Comparison of ENCODE assay signal across 13 cellular contexts in the genomic region with DNA sequence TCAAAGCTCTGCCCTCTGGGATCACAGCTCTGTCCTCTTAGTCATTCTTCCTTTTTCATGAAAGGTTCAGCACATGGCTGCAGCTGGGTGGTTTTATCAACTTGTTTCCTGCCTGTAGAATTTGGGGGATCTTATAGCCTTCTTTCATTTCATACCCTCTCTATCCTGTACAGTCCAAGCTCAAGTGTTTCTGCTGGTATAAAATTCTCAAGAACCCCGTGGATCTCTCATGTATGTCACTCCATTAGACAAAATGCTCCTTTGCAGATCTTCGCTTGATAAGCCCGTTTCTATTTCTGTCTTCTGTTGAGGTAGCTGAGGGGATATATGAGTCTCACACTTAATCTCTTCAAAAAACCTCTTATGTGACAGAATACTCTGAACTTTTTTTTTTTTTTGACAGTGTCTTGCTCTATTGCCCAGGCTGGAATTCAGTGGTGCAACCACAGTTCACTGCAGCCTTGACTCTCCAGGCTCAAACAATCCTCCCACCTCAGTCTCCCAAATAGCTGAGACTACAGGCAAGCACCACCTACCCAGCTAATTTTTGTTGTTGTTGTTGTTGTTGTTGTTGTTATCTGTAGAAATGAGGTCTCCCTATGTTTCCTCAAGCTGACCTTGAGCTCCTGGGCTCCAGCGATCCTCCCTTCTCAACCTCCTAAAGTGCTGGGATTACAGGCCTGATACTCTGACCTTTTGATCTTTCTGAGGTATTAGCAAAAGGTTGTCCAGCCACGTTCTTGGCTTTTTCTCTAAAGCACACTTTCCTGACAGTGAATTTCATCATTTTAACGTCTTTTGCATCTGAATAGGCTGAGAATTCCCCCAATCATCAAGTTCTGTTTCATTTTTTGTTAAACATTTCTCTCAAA.
A peak's percentile ranks its signal among the peaks of the same experiment; 100 is the strongest.
DNase-seq lines count a peak whose midpoint lies in the region; ATAC-seq lines count a peak whose summit lies in the region.
"Had no signal": no experiment of that assay in that cellular context is flagged by ENCODE, and none has a peak within 500 bp of the region (broad histone marks: within the 10 kb centered on the region; RNA-seq: fewer than 3 reads in every experiment).

No MANE protein-coding gene starts in this region.

- H3K27ac Mint-ChIP-seq in activated naive CD4-positive, alpha-beta T cell treated with anti-CD3 and anti-CD28 coated beads, Interleukin-2, amount 10 ng/mL, durations not matched to agents 7 days and 5 days: peak overlapping the region; percentile 88
- peak overlapping the region; percentile 64 for H3K27ac Mint-ChIP-seq in stimulated activated naive CD8-positive, alpha-beta T cell treated with anti-CD3 and anti-CD28 coated beads, Interleukin-15, Interleukin-2, amounts not matched to agents 100 ng/mL and 50 ng/mL, for 24 hours

- no peaks in the 10 kb centered on the region for H3K36me3 Mint-ChIP-seq in activated naive CD4-positive, alpha-beta T cell treated with anti-CD3 and anti-CD28 coated beads, Interleukin-2, amount 10 ng/mL, durations not matched to agents 7 days and 5 days
- H3K36me3 Mint-ChIP-seq in stimulated activated naive CD8-positive, alpha-beta T cell treated with anti-CD3 and anti-CD28 coated beads, Interleukin-15, Interleukin-2, amounts not matched to agents 100 ng/mL and 50 ng/mL, for 24 hours (ENCODE audit: low read depth): no peaks in the 10 kb centered on the region

- no peak for ATAC-seq in HG02840 (IDR thresholded peaks at IDR 0.05; ENCODE audit: low FRiP score, unreplicated experiment)
- ATAC-seq: heart right ventricle had no signal

- DNase-seq in activated naive CD4-positive, alpha-beta T cell treated with anti-CD3 and anti-CD28 coated beads, Interleukin-2, amount 10 ng/mL, durations not matched to agents 7 days and 5 days: no peak
- DNase-seq in activated naive CD4-positive, alpha-beta T cell (lab: John Stamatoyannopoulos, UW): no peak
- peak; percentile 50 for DNase-seq in NOMO-1 treated with DMSO at 0.1 percent for 48 hours (lab: John Stamatoyannopoulos, UW; ENCODE audit: unreplicated experiment)
- DNase-seq in amniotic epithelial cell (ENCODE audit: low read depth): peak; percentile 22
- no peak for DNase-seq in NCI-H526 (lab: John Stamatoyannopoulos, UW)
- DNase-seq in effector CD4-positive, alpha-beta T cell: no peak
- DNase-seq: activated effector memory CD4-positive, alpha-beta T cell treated with anti-CD3 and anti-CD28 coated beads, Interleukin-2, amount 50 U/mL, for 16 hours; central memory CD4-positive, alpha-beta T cell; GOT3; heart right ventricle; NCI-H524 treated with DMSO at 0.1 percent for 48 hours had no signal

- peaks cover 64% of the 10 kb centered on the region for H3K4me1 Mint-ChIP-seq in activated naive CD4-positive, alpha-beta T cell treated with anti-CD3 and anti-CD28 coated beads, Interleukin-2, amount 10 ng/mL, durations not matched to agents 7 days and 5 days
- H3K4me1 Mint-ChIP-seq in stimulated activated naive CD8-positive, alpha-beta T cell treated with anti-CD3 and anti-CD28 coated beads, Interleukin-15, Interleukin-2, amounts not matched to agents 100 ng/mL and 50 ng/mL, for 24 hours (ENCODE audit: low read depth): peaks cover 54% of the 10 kb centered on the region

- H3K27me3 Mint-ChIP-seq in activated naive CD4-positive, alpha-beta T cell treated with anti-CD3 and anti-CD28 coated beads, Interleukin-2, amount 10 ng/mL, durations not matched to agents 7 days and 5 days: peaks cover 4% of the 10 kb centered on the region
- H3K27me3 Mint-ChIP-seq in stimulated activated naive CD8-positive, alpha-beta T cell treated with anti-CD3 and anti-CD28 coated beads, Interleukin-15, Interleukin-2, amounts not matched to agents 100 ng/mL and 50 ng/mL, for 24 hours: no peaks in the 10 kb centered on the region

- CTCF ChIA-PET in activated naive CD4-positive, alpha-beta T cell treated with anti-CD3 and anti-CD28 coated beads, Interleukin-2, amount 10 ng/mL, durations not matched to agents 7 days and 5 days (lab: Charles Lee): interaction anchor here (0.7 to 10.4 kb wide), 14 partner anchors 10 to 537 kb away, joined by 3 to 215 read pairs (median 4); partner anchors contain the start of gene SMAP2

- no peaks in the 10 kb centered on the region for H3K9me3 Mint-ChIP-seq in activated naive CD4-positive, alpha-beta T cell treated with anti-CD3 and anti-CD28 coated beads, Interleukin-2, amount 10 ng/mL, durations not matched to agents 7 days and 5 days
- H3K9me3 Mint-ChIP-seq in stimulated activated naive CD8-positive, alpha-beta T cell treated with anti-CD3 and anti-CD28 coated beads, Interleukin-15, Interleukin-2, amounts not matched to agents 100 ng/mL and 50 ng/mL, for 24 hours: no peaks in the 10 kb centered on the region

- H3K4me3 Mint-ChIP-seq in activated naive CD4-positive, alpha-beta T cell treated with anti-CD3 and anti-CD28 coated beads, Interleukin-2, amount 10 ng/mL, durations not matched to agents 7 days and 5 days: peak overlapping the region; percentile 30
- H3K4me3 Mint-ChIP-seq in stimulated activated naive CD8-positive, alpha-beta T cell treated with anti-CD3 and anti-CD28 coated beads, Interleukin-15, Interleukin-2, amounts not matched to agents 100 ng/mL and 50 ng/mL, for 24 hours: peak overlapping the region; percentile 4

Comparison
In these comparisons a context has a peak if more than half of its experiments do, and no peak if none do; other contexts are left out.
1. DNase-seq: peak in NOMO-1 treated with DMSO at 0.1 percent for 48 hours (single experiment) and amniotic epithelial cell (single experiment); none in activated naive CD4-positive, alpha-beta T cell treated with anti-CD3 and anti-CD28 coated beads, Interleukin-2, amount 10 ng/mL, durations not matched to agents 7 days and 5 days (single experiment), activated naive CD4-positive, alpha-beta T cell (0 of 4), NCI-H526 (0 of 2) and effector CD4-positive, alpha-beta T cell (single experiment).